In the genomic region with DNA sequence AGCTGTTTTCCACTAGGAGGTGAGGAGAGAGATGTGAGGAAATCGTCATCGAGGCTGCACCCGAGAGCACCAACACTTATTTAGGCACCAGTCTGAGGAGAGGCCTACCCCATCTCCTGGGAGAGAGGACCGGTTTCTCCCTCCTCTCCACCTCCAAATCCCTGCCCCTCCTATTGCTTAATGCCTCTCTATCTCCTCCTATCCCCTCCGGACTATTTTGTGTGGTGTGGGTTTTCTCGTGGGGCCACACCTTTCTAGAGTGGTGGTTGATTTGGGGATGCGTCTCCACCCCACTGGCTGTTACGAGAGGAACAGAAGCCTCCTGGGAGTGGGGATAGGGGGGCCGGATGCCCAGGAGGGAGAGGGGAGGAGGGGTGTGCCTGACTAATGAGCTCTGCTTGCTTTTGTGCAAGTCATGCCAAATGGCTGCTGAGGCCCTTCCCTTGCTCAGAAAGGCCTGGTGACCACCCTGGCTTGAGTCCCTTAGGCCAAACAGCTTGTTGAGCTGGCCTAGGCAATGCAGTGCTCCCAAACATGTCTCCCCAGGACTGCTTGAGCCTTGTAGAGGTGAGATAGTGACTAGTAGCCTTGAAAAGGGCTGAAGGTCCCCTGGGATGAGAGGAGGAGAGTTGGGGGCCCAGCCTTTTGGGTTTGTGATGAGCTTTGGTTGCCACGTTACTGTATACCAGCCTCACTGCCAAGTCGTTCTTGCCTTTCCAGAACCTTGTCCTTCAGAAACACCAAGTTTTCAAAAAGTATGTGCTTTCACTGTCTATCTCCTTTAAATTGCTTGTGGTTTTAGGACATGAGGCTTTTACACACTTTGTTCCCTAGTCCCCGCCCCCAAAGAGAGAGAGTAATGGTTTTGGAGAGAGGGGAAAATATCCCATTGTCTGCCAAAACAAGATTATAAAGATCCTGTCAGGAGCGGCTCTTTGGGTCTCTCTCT, we compare ENCODE assay signal across 8 cellular contexts. TPM values are rescaled to one million over a fixed set of nuclear protein-coding genes. Genes with fewer than 3 reads are reported as not detected.
DNase-seq lines count a peak whose midpoint lies in the region; ATAC-seq and TF ChIP-seq lines count a peak whose summit lies in the region.

No MANE protein-coding gene starts in this region.

- H3K27ac ChIP-seq in SJSA1 (peak overlapping the region; percentile 98), parathyroid adenoma (peak overlapping the region; percentile 67)

- H3K36me3 Mint-ChIP-seq in activated naive CD4-positive, alpha-beta T cell treated with anti-CD3 and anti-CD28 coated beads, Interleukin-2, amount 50 U/mL, for 72 hours, result peaks cover 41 to 50% of the 10 kb centered on the region in 2 donors

- peaks cover 7% of the 10 kb centered on the region for H3K79me2 ChIP-seq in parathyroid adenoma

- H3K27ac Mint-ChIP-seq in activated naive CD4-positive, alpha-beta T cell treated with anti-CD3 and anti-CD28 coated beads, Interleukin-2, amount 50 U/mL, for 72 hours, result peak overlapping the region; percentile 98 to 99

- H3K9me3 ChIP-seq in SJSA1 (replicated peaks), result no peaks in the 10 kb centered on the region
- no peaks in the 10 kb centered on the region for H3K9me3 ChIP-seq in parathyroid adenoma (ENCODE audit: control insufficient read depth, low read length)

- peak; percentile 68 to 78 for DNase-seq in SJSA1 (ENCODE audit: low read depth in 1 of 2, low spot score in 2 of 2)
- peak; percentile 24 to 70 for DNase-seq in activated naive CD4-positive, alpha-beta T cell treated with anti-CD3 and anti-CD28 coated beads, Interleukin-2, amount 50 U/mL, for 72 hours (ENCODE audit: low spot score in 2 of 2)
- peak; percentile 11 to 78 (median 44) for DNase-seq in head of caudate nucleus
- no peak for DNase-seq in epidermal melanocyte (ENCODE audit: insufficient read length, low spot score)
- DNase-seq in KG1 (lab: John Stamatoyannopoulos, UW), result no peak

- H3K4me3 ChIP-seq in GM12875 (ENCODE audit: low read depth, low read length), result peak overlapping the region; percentile 85
- peak overlapping the region; percentile 87 for H3K4me3 ChIP-seq in SJSA1
- H3K4me3 ChIP-seq in parathyroid adenoma (ENCODE audit: low read depth, low read length), result peak overlapping the region; percentile 65

- no peak overlapping the region for H3K9ac ChIP-seq in parathyroid adenoma

- peak overlapping the region; percentile 82 for H2AFZ ChIP-seq in parathyroid adenoma

- H3K4me2 ChIP-seq in parathyroid adenoma (ENCODE audit: low read length), result peak overlapping the region; percentile 69

- peak; percentile 35 for ATAC-seq in HG03354 (IDR thresholded peaks at IDR 0.05; ENCODE audit: poor library complexity, severe bottlenecking, unreplicated experiment)
- ATAC-seq in activated naive CD4-positive, alpha-beta T cell treated with anti-CD3 and anti-CD28 coated beads, Interleukin-2, amount 50 U/mL, for 72 hours, result peak; percentile 14 to 36

- peaks cover 39% of the 10 kb centered on the region for H3K36me3 ChIP-seq in SJSA1
- no peaks in the 10 kb centered on the region for H3K36me3 ChIP-seq in parathyroid adenoma (ENCODE audit: control insufficient read depth, insufficient read depth, low read length)

- H3K9me3 Mint-ChIP-seq in activated naive CD4-positive, alpha-beta T cell treated with anti-CD3 and anti-CD28 coated beads, Interleukin-2, amount 50 U/mL, for 72 hours, result no peaks in the 10 kb centered on the region

- TF ChIP-seq CTCF in GM12875 (IDR thresholded peaks at IDR 0.05; ENCODE audit: borderline replicate concordance, insufficient read depth, low read depth, low read length) (no peak), parathyroid adenoma (IDR thresholded peaks at IDR 0.05) (no peak)

- H3K4me1 ChIP-seq in SJSA1 (replicated peaks) (peaks cover 30% of the 10 kb centered on the region), parathyroid adenoma (no peaks in the 10 kb centered on the region)

- intact Hi-C loops in head of caudate nucleus (cut with DNase I), result no loop called here

- H3K27me3 ChIP-seq in SJSA1 (replicated peaks) (no peaks in the 10 kb centered on the region), parathyroid adenoma (ENCODE audit: control insufficient read depth, insufficient read depth, low read length) (no peaks in the 10 kb centered on the region)

RNA-seq across cellular contexts. Expression of gene MSN, which starts 1.2 kb away (rescaled TPM):
- total RNA-seq in SJSA1 (2014; rRNA removed; shearing (Covaris generic)), result 296 and 381 TPM in 2 replicates
- 100 to 1,000 TPM; 451 to 569 TPM for total RNA-seq in activated naive CD4-positive, alpha-beta T cell treated with anti-CD3 and anti-CD28 coated beads, Interleukin-2, amount 50 U/mL, for 72 hours

Comparison
In these comparisons a context has a peak if more than half of its experiments do, and no peak if none do; other contexts are left out.
1. DNase-seq: peak in SJSA1 (2 of 2), activated naive CD4-positive, alpha-beta T cell treated with anti-CD3 and anti-CD28 coated beads, Interleukin-2, amount 50 U/mL, for 72 hours (2 of 2) and head of caudate nucleus (42 of 42); none in epidermal melanocyte (single experiment) and KG1 (single experiment).
2. Peak in every context shown above with its lines, with median percentiles within 50 percentile points of each other: H3K4me3 ChIP-seq.